ENCODE assay signal across 25 cellular contexts in genomic region chr21:28459193-28459592, GRCh38.
A peak's percentile ranks its signal among the peaks of the same experiment; 100 is the strongest.
DNase-seq lines count a peak whose midpoint lies in the region; ATAC-seq, FAIRE-seq and TF ChIP-seq lines count a peak whose summit lies in the region.
"Had no signal": no experiment of that assay in that cellular context is flagged by ENCODE, and none has a peak within 500 bp of the region (broad histone marks: within the 10 kb centered on the region; RNA-seq: fewer than 3 reads in every experiment).

No MANE protein-coding gene starts in this region.

- FAIRE-seq in HepG2 (lab: Jason Lieb, UNC) = no peak
- FAIRE-seq: HTR-8/SVneo had no signal

- peaks cover 86% of the 10 kb centered on the region for H3K9me3 ChIP-seq in HepG2 (ENCODE audit: low read length)
- H3K9me3 ChIP-seq: HAP-1, Peyer's patch had no signal

- H2AFZ ChIP-seq in HepG2 (ENCODE audit: low read length) = no peak overlapping the region

- H4K20me1 ChIP-seq in HepG2 (ENCODE audit: insufficient read depth, low read length) = no peaks in the 10 kb centered on the region

- no peak for TF ChIP-seq RAD21 in HepG2 (CRISPR knock-in tag; IDR thresholded peaks at IDR 0.05)

- H3K4me1 ChIP-seq in HepG2 (ENCODE audit: insufficient read depth, low read length) = no peaks in the 10 kb centered on the region
- H3K4me1 ChIP-seq: HAP-1, Peyer's patch had no signal

- H3K36me3 ChIP-seq in HepG2 (replicated peaks in 1 of 2; ENCODE audit: control insufficient read depth in 1 of 2, insufficient read depth in 2 of 2, low read length in 2 of 2) = no peaks in the 10 kb centered on the region
- H3K36me3 ChIP-seq: HAP-1, Peyer's patch had no signal

- H3K27ac ChIP-seq in HepG2 (ENCODE audit: extremely low read length, insufficient read depth, low read length) (no peak overlapping the region), caudate nucleus (ENCODE audit: low read depth, low read length) (no peak overlapping the region)
- H3K27ac ChIP-seq: Peyer's patch had no signal

- CTCF ChIA-PET in activated CD8-positive, alpha-beta T cell treated with anti-CD3 and anti-CD28 coated beads for 36 hours (lab: Charles Lee) = interaction anchor here (1.6 kb wide), 1 partner anchor 286 kb away, joined by 5 read pairs; no protein-coding TSS in a partner anchor
- CTCF ChIA-PET in activated CD8-positive, alpha-beta T cell treated with anti-CD3 and anti-CD28 coated beads, Interleukin-2, amount 10 ng/mL, durations not matched to agents 7 days and 5 days (lab: Charles Lee) = no interaction called here
- CTCF ChIA-PET in HepG2 (lab: Yijun Ruan, JAX; ENCODE audit: low intra/inter-chr PET ratio, low total read pairs) = no interaction called here

- POLR2A ChIA-PET in activated CD8-positive, alpha-beta T cell treated with anti-CD3 and anti-CD28 coated beads for 36 hours (lab: Charles Lee) = no interaction called here
- POLR2A ChIA-PET in activated CD8-positive, alpha-beta T cell treated with anti-CD3 and anti-CD28 coated beads, Interleukin-2, amount 10 ng/mL, durations not matched to agents 7 days and 5 days (lab: Charles Lee) = no interaction called here
- POLR2A ChIA-PET in HepG2 (lab: Yijun Ruan, JAX) = no interaction called here

- H3K27ac Mint-ChIP-seq in activated CD8-positive, alpha-beta T cell treated with anti-CD3 and anti-CD28 coated beads for 36 hours = peak overlapping the region; percentile 69
- H3K27ac Mint-ChIP-seq in activated CD8-positive, alpha-beta T cell treated with anti-CD3 and anti-CD28 coated beads, Interleukin-2, amount 10 ng/mL, durations not matched to agents 7 days and 5 days = no peak overlapping the region
- H3K27ac Mint-ChIP-seq in activated naive CD8-positive, alpha-beta T cell treated with anti-CD3 and anti-CD28 coated beads, Interleukin-2, amount 50 U/mL, for 24 hours = peak overlapping the region; percentile 23
- H3K27ac Mint-ChIP-seq: CD8-positive, alpha-beta T cell; IgD-negative memory B cell had no signal

- TF ChIP-seq EP300 in HepG2 (IDR thresholded peaks at IDR 0.05; ENCODE audit: low read depth in 2 of 2, low read length in 2 of 2) (no peak), HepG2 (CRISPR knock-in tag; IDR thresholded peaks at IDR 0.05; ENCODE audit: borderline replicate concordance) (no peak)

- peaks cover 4% of the 10 kb centered on the region for H3K4me1 Mint-ChIP-seq in activated CD8-positive, alpha-beta T cell treated with anti-CD3 and anti-CD28 coated beads for 36 hours (ENCODE audit: low read depth)
- H3K4me1 Mint-ChIP-seq in activated CD8-positive, alpha-beta T cell treated with anti-CD3 and anti-CD28 coated beads, Interleukin-2, amount 10 ng/mL, durations not matched to agents 7 days and 5 days (ENCODE audit: low read depth) = no peaks in the 10 kb centered on the region
- H3K4me1 Mint-ChIP-seq in activated naive CD8-positive, alpha-beta T cell treated with anti-CD3 and anti-CD28 coated beads, Interleukin-2, amount 50 U/mL, for 24 hours = no peaks in the 10 kb centered on the region

- DNase-seq in activated CD8-positive, alpha-beta T cell treated with anti-CD3 and anti-CD28 coated beads for 36 hours = peak; percentile 2
- no peak for DNase-seq in activated CD8-positive, alpha-beta T cell treated with anti-CD3 and anti-CD28 coated beads, Interleukin-2, amount 10 ng/mL, durations not matched to agents 7 days and 5 days
- DNase-seq in NAMALWA (ENCODE audit: low spot score) (peak; percentile 27), HepG2 (ENCODE audit: low spot score) (no peak), caudate nucleus (lab: John Stamatoyannopoulos, UW) (no peak)
- DNase-seq in activated naive CD8-positive, alpha-beta T cell treated with anti-CD3 and anti-CD28 coated beads, Interleukin-2, amount 50 U/mL, for 24 hours = no peak
- DNase-seq in activated CD4-positive, alpha-beta T cell treated with anti-CD3 and anti-CD28 coated beads for 1 hour = no peak
- DNase-seq: AML-193; C1 segment of cervical spinal cord; CD8-positive, alpha-beta T cell; DMS53; EL; GF-D8; Kasumi-1; NCI-H1048; NCI-H1417 treated with DMSO at 0.1 percent for 48 hours; NCI-H187; NCI-H69; NK-92 treated with Interleukin-12 subunit alpha and Interleukin-12 subunit beta, amount 100 ng/mL, for 24 hours; Peyer's patch had no signal

- H3K9ac ChIP-seq in HepG2 (ENCODE audit: insufficient read depth, low read depth, low read length) = no peak overlapping the region

- no peaks in the 10 kb centered on the region for H3K27me3 ChIP-seq in HepG2 (ENCODE audit: control insufficient read depth in 1 of 2, insufficient read depth in 2 of 2, low read length in 2 of 2)
- H3K27me3 ChIP-seq: Peyer's patch had no signal

- no peaks in the 10 kb centered on the region for H3K9me3 Mint-ChIP-seq in activated CD8-positive, alpha-beta T cell treated with anti-CD3 and anti-CD28 coated beads for 36 hours
- H3K9me3 Mint-ChIP-seq in activated CD8-positive, alpha-beta T cell treated with anti-CD3 and anti-CD28 coated beads, Interleukin-2, amount 10 ng/mL, durations not matched to agents 7 days and 5 days (ENCODE audit: insufficient read depth) = no peaks in the 10 kb centered on the region
- no peaks in the 10 kb centered on the region for H3K9me3 Mint-ChIP-seq in activated naive CD8-positive, alpha-beta T cell treated with anti-CD3 and anti-CD28 coated beads, Interleukin-2, amount 50 U/mL, for 24 hours
- H3K9me3 Mint-ChIP-seq: CD8-positive, alpha-beta T cell had no signal

- H3K4me2 ChIP-seq in HepG2 (ENCODE audit: low read depth, low read length) = no peak overlapping the region

- intact Hi-C loops in activated CD8-positive, alpha-beta T cell treated with anti-CD3 and anti-CD28 coated beads for 36 hours (cut with micrococcal nuclease) = no loop called here
- intact Hi-C loops in HepG2 (cut with micrococcal nuclease; ENCODE audit: unreplicated experiment) = no loop called here

- no peak for ATAC-seq in activated CD8-positive, alpha-beta T cell treated with anti-CD3 and anti-CD28 coated beads for 36 hours
- no peak for ATAC-seq in activated CD8-positive, alpha-beta T cell treated with anti-CD3 and anti-CD28 coated beads, Interleukin-2, amount 10 ng/mL, durations not matched to agents 7 days and 5 days
- no peak for ATAC-seq in activated naive CD8-positive, alpha-beta T cell treated with anti-CD3 and anti-CD28 coated beads, Interleukin-2, amount 50 U/mL, for 24 hours
- ATAC-seq in HepG2 (no peak), HG03439 (IDR thresholded peaks at IDR 0.05; ENCODE audit: unreplicated experiment) (no peak)
- ATAC-seq: CD8-positive, alpha-beta T cell; SK-N-SH treated with all-trans-retinoic acid at 6 μM for 48 hours had no signal

- peaks cover 2% of the 10 kb centered on the region for H3K27me3 Mint-ChIP-seq in activated CD8-positive, alpha-beta T cell treated with anti-CD3 and anti-CD28 coated beads for 36 hours
- H3K27me3 Mint-ChIP-seq in activated CD8-positive, alpha-beta T cell treated with anti-CD3 and anti-CD28 coated beads, Interleukin-2, amount 10 ng/mL, durations not matched to agents 7 days and 5 days (ENCODE audit: low read depth) = no peaks in the 10 kb centered on the region
- H3K27me3 Mint-ChIP-seq in activated naive CD8-positive, alpha-beta T cell treated with anti-CD3 and anti-CD28 coated beads, Interleukin-2, amount 50 U/mL, for 24 hours = peaks cover 1% of the 10 kb centered on the region
- H3K27me3 Mint-ChIP-seq: IgD-negative memory B cell had no signal

- H3K4me3 ChIP-seq in HepG2 (replicated peaks in 1 of 3; ENCODE audit: insufficient read depth in 1 of 3, low read depth in 2 of 3, low read length in 3 of 3) = no peak overlapping the region
- H3K4me3 ChIP-seq: HAP-1, Peyer's patch had no signal

- H3K36me3 Mint-ChIP-seq in activated CD8-positive, alpha-beta T cell treated with anti-CD3 and anti-CD28 coated beads for 36 hours (ENCODE audit: low read depth) = no peaks in the 10 kb centered on the region
- H3K36me3 Mint-ChIP-seq in activated CD8-positive, alpha-beta T cell treated with anti-CD3 and anti-CD28 coated beads, Interleukin-2, amount 10 ng/mL, durations not matched to agents 7 days and 5 days (ENCODE audit: low read depth) = no peaks in the 10 kb centered on the region
- no peaks in the 10 kb centered on the region for H3K36me3 Mint-ChIP-seq in activated naive CD8-positive, alpha-beta T cell treated with anti-CD3 and anti-CD28 coated beads, Interleukin-2, amount 50 U/mL, for 24 hours (ENCODE audit: low read depth)
- H3K36me3 Mint-ChIP-seq: CD8-positive, alpha-beta T cell; IgD-negative memory B cell had no signal

- in situ Hi-C loops in HepG2 (cut with HindIII; ENCODE audit: extremely low pct_ligation_motif_present, low pct_unique_long_range_greater_than_20kb) = no loop called here

- no peak for TF ChIP-seq CTCF in activated CD8-positive, alpha-beta T cell treated with anti-CD3 and anti-CD28 coated beads for 36 hours (IDR thresholded peaks at IDR 0.05)
- no peak for TF ChIP-seq CTCF in HepG2 (CRISPR knock-in tag; IDR thresholded peaks at IDR 0.05)

- H3K79me2 ChIP-seq in HepG2 (ENCODE audit: insufficient read depth, low read length) = no peaks in the 10 kb centered on the region

- TF ChIP-seq POLR2A in HepG2 (IDR thresholded peaks at IDR 0.05; ENCODE audit: insufficient read depth in 1 of 2, low read depth in 2 of 2, low read length in 2 of 2) = no peak

- WGBS in HepG2 (ENCODE audit: low lambda C conversion rate) = 3% methylated on average over 2 of the region's 2 CpGs

- BruUV-seq in HepG2 (replicated peaks; lab: Mats Ljungman, UMichigan) = no TSS peak

- no peak overlapping the region for H3K4me3 Mint-ChIP-seq in activated CD8-positive, alpha-beta T cell treated with anti-CD3 and anti-CD28 coated beads for 36 hours
- no peak overlapping the region for H3K4me3 Mint-ChIP-seq in activated CD8-positive, alpha-beta T cell treated with anti-CD3 and anti-CD28 coated beads, Interleukin-2, amount 10 ng/mL, durations not matched to agents 7 days and 5 days
- no peak overlapping the region for H3K4me3 Mint-ChIP-seq in activated naive CD8-positive, alpha-beta T cell treated with anti-CD3 and anti-CD28 coated beads, Interleukin-2, amount 50 U/mL, for 24 hours
- H3K4me3 Mint-ChIP-seq: CD8-positive, alpha-beta T cell; IgD-negative memory B cell had no signal

TF ChIP-seq in HepG2, 621 proteins besides CTCF, POLR2A, EP300 and RAD21:
- TF ChIP-seq CEBPB (IDR thresholded peaks at IDR 0.05; ENCODE audit: borderline replicate concordance, low read depth, low read length) (peak; percentile 61), SIN3B (IDR thresholded peaks at IDR 0.05; ENCODE audit: low read length) (no peak), SIX1 (CRISPR knock-in tag; IDR thresholded peaks at IDR 0.05; ENCODE audit: borderline replicate concordance) (no peak), KMT2B (CRISPR knock-in tag; IDR thresholded peaks at IDR 0.05) (no peak), ZBTB20 (CRISPR knock-in tag; IDR thresholded peaks at IDR 0.05; ENCODE audit: borderline replicate concordance, low read depth) (no peak), DMAP1 (CRISPR knock-in tag; IDR thresholded peaks at IDR 0.05) (no peak), ZNF891 (CRISPR knock-in tag; IDR thresholded peaks at IDR 0.05) (no peak), PCBP1 (IDR thresholded peaks at IDR 0.05; ENCODE audit: borderline replicate concordance, low read depth, low read length) (no peak)

Comparison
In these comparisons a context has a peak if more than half of its experiments do, and no peak if none do; other contexts are left out.
1. DNase-seq: peak in activated CD8-positive, alpha-beta T cell treated with anti-CD3 and anti-CD28 coated beads for 36 hours (single experiment) and NAMALWA (single experiment); none in activated CD8-positive, alpha-beta T cell treated with anti-CD3 and anti-CD28 coated beads, Interleukin-2, amount 10 ng/mL, durations not matched to agents 7 days and 5 days (single experiment), activated naive CD8-positive, alpha-beta T cell treated with anti-CD3 and anti-CD28 coated beads, Interleukin-2, amount 50 U/mL, for 24 hours (single experiment), HepG2 (single experiment), caudate nucleus (0 of 61) and activated CD4-positive, alpha-beta T cell treated with anti-CD3 and anti-CD28 coated beads for 1 hour (single experiment).